ENCODE assay signal across 12 cellular contexts in genomic region chr7:8290645-8291308, GRCh38. TPM values are rescaled to one million over a fixed set of nuclear protein-coding genes. Genes with fewer than 3 reads are reported as not detected.
DNase-seq lines count a peak whose midpoint lies in the region; ATAC-seq and TF ChIP-seq lines count a peak whose summit lies in the region.
"Had no signal": no experiment of that assay in that cellular context is flagged by ENCODE, and none has a peak within 500 bp of the region (broad histone marks: within the 10 kb centered on the region; RNA-seq: fewer than 3 reads in every experiment).

No MANE protein-coding gene starts in this region.

- intact Hi-C loops in naive thymus-derived CD4-positive, alpha-beta T cell (cut with micrococcal nuclease): loop anchor here in 1 of 2 donors (10.0 kb wide), 2 partner anchors 526 to 866 kb away; no protein-coding TSS in a partner anchor

- no peak overlapping the region for H4K91ac ChIP-seq in neuronal stem cell (ENCODE audit: low read depth, low read length, poor library complexity)

- H3K14ac ChIP-seq in neuronal stem cell (ENCODE audit: low read length): no peak overlapping the region

- H3K9me3 Mint-ChIP-seq in WTC11: no peaks in the 10 kb centered on the region
- no peaks in the 10 kb centered on the region for H3K9me3 Mint-ChIP-seq in naive thymus-derived CD4-positive, alpha-beta T cell
- H3K9me3 Mint-ChIP-seq: immature natural killer cell had no signal

- TF ChIP-seq CTCF in WTC11 (IDR thresholded peaks at IDR 0.05): no peak

- H2AFZ ChIP-seq in neuronal stem cell (ENCODE audit: low read length): no peak overlapping the region

- H3K27me3 Mint-ChIP-seq in WTC11 (ENCODE audit: low read depth): no peaks in the 10 kb centered on the region; the same call in 1 of the 2 replicates
- H3K27me3 Mint-ChIP-seq in naive thymus-derived CD4-positive, alpha-beta T cell: peaks cover 0 to 27% (median 19%) of the 10 kb centered on the region in 5 donors

- CTCF ChIA-PET in WTC11 (lab: Charles Lee): interaction anchor here (1.7 to 2.5 kb wide), 2 partner anchors 11 to 13 kb away, joined by 3 to 14 read pairs; no protein-coding TSS in a partner anchor
- CTCF ChIA-PET in naive thymus-derived CD4-positive, alpha-beta T cell (lab: Charles Lee): no interaction called here

- H3K9ac ChIP-seq in neuronal stem cell (ENCODE audit: low read depth, low read length, poor library complexity): no peak overlapping the region

- H3K4ac ChIP-seq in neuronal stem cell (ENCODE audit: low read length): no peak overlapping the region

- no peaks in the 10 kb centered on the region for H3K36me3 Mint-ChIP-seq in WTC11
- no peaks in the 10 kb centered on the region for H3K36me3 Mint-ChIP-seq in naive thymus-derived CD4-positive, alpha-beta T cell
- H3K36me3 Mint-ChIP-seq: immature natural killer cell had no signal

- H2BK15ac ChIP-seq in neuronal stem cell (ENCODE audit: low read length): no peak overlapping the region

- no peaks in the 10 kb centered on the region for H3K79me1 ChIP-seq in neuronal stem cell (ENCODE audit: low read depth, low read length)

- H3K4me3 ChIP-seq in neuronal stem cell (ENCODE audit: low read length in 2 of 2): no peak overlapping the region
- no peak overlapping the region for H3K4me3 ChIP-seq in naive thymus-derived CD4-positive, alpha-beta T cell (ENCODE audit: low read length)

- no peak overlapping the region for H2BK5ac ChIP-seq in neuronal stem cell (ENCODE audit: low read length)

- H2BK12ac ChIP-seq in neuronal stem cell (ENCODE audit: low read length): no peak overlapping the region

- no peak overlapping the region for H3K27ac ChIP-seq in neuronal stem cell (replicated peaks; ENCODE audit: low read length)
- no peak overlapping the region for H3K27ac ChIP-seq in naive thymus-derived CD4-positive, alpha-beta T cell (ENCODE audit: low read depth, low read length)

- POLR2A ChIA-PET in WTC11 (lab: Charles Lee): no interaction called here
- POLR2A ChIA-PET in naive thymus-derived CD4-positive, alpha-beta T cell (lab: Charles Lee): no interaction called here

- no peak overlapping the region for H2BK120ac ChIP-seq in neuronal stem cell (ENCODE audit: low read depth, low read length)

- H3K27me3 ChIP-seq in neuronal stem cell (ENCODE audit: control insufficient read depth in 3 of 3, insufficient read depth in 3 of 3, low read depth in 1 of 3, low read length in 3 of 3): no peaks in the 10 kb centered on the region
- H3K27me3 ChIP-seq in naive thymus-derived CD4-positive, alpha-beta T cell (ENCODE audit: control insufficient read depth in 2 of 2, insufficient read depth in 2 of 2, low read length in 2 of 2): no peaks in the 10 kb centered on the region

- H3K4me3 Mint-ChIP-seq in WTC11: no peak overlapping the region
- no peak overlapping the region for H3K4me3 Mint-ChIP-seq in naive thymus-derived CD4-positive, alpha-beta T cell
- H3K4me3 Mint-ChIP-seq: immature natural killer cell, neural crest cell had no signal

- DNase-seq in HuH-7 (ENCODE audit: low spot score): peak; percentile 58
- DNase-seq in NCI-H2107 (lab: John Stamatoyannopoulos, UW): peak; percentile 86
- no peak for DNase-seq in WTC11 (ENCODE audit: low spot score)
- DNase-seq in renal cortical epithelial cell (ENCODE audit: low read depth): peak; percentile 26
- DNase-seq in neuronal stem cell (ENCODE audit: low spot score): no peak
- DNase-seq in HPDE6-E6E7 (ENCODE audit: extremely low spot score): no peak
- DNase-seq in naive thymus-derived CD4-positive, alpha-beta T cell: no peak
- DNase-seq: activated CD4-positive, alpha-beta T cell treated with anti-CD3 and anti-CD28 coated beads, Interleukin-2, amount 50 U/mL, for 1 hour; DMS79; immature natural killer cell had no signal

- H3K4me2 ChIP-seq in neuronal stem cell (ENCODE audit: insufficient read depth, low read length, poor library complexity, severe bottlenecking): no peak overlapping the region

- H3K27ac Mint-ChIP-seq in WTC11: no peak overlapping the region
- H3K27ac Mint-ChIP-seq in naive thymus-derived CD4-positive, alpha-beta T cell: no peak overlapping the region
- H3K27ac Mint-ChIP-seq: immature natural killer cell had no signal

- no peak overlapping the region for H4K8ac ChIP-seq in neuronal stem cell (ENCODE audit: low read depth, low read length)

- no peaks in the 10 kb centered on the region for H3K4me1 ChIP-seq in neuronal stem cell (ENCODE audit: control insufficient read depth in 2 of 2, insufficient read depth in 1 of 2, low read depth in 1 of 2, low read length in 2 of 2)
- H3K4me1 ChIP-seq in naive thymus-derived CD4-positive, alpha-beta T cell (ENCODE audit: control insufficient read depth in 2 of 2, insufficient read depth in 2 of 2, low read length in 2 of 2): no peaks in the 10 kb centered on the region

- H2AK5ac ChIP-seq in neuronal stem cell (ENCODE audit: low read depth, low read length): no peak overlapping the region

- H3K9me3 ChIP-seq in neuronal stem cell (replicated peaks in 1 of 2; ENCODE audit: control insufficient read depth in 2 of 2, insufficient read depth in 1 of 2, low read depth in 1 of 2, low read length in 2 of 2): no peaks in the 10 kb centered on the region
- no peaks in the 10 kb centered on the region for H3K9me3 ChIP-seq in naive thymus-derived CD4-positive, alpha-beta T cell (ENCODE audit: control insufficient read depth in 2 of 3, low read length in 3 of 3)

- H3K18ac ChIP-seq in neuronal stem cell (ENCODE audit: low read length): no peak overlapping the region

- no CpG with 5 or more reads among the region's 3 CpGs for WGBS in neuronal stem cell (ENCODE audit: extremely low coverage in 2 of 2, insufficient read length in 2 of 2, insufficient replicate concordance in 1 of 2), 2 donors

- no peaks in the 10 kb centered on the region for H3K36me3 ChIP-seq in neuronal stem cell (replicated peaks in 1 of 2; ENCODE audit: control insufficient read depth in 2 of 2, insufficient read depth in 2 of 2, low read length in 2 of 2)
- no peaks in the 10 kb centered on the region for H3K36me3 ChIP-seq in naive thymus-derived CD4-positive, alpha-beta T cell (ENCODE audit: control insufficient read depth in 2 of 3, insufficient read depth in 3 of 3, low read length in 3 of 3)

- peaks cover 69% of the 10 kb centered on the region for H3K4me1 Mint-ChIP-seq in WTC11
- peaks cover 0 to under 1% (median 0%) of the 10 kb centered on the region in 7 donors for H3K4me1 Mint-ChIP-seq in naive thymus-derived CD4-positive, alpha-beta T cell

- peak; percentile 66 for ATAC-seq in WTC11
- no peak for ATAC-seq in naive thymus-derived CD4-positive, alpha-beta T cell

- H3K23ac ChIP-seq in neuronal stem cell (ENCODE audit: low read depth, low read length, poor library complexity): no peak overlapping the region

TF ChIP-seq in WTC11, 78 proteins besides CTCF, POLR2A, EP300 and RAD21 (continues in another document):
- TF ChIP-seq ZNF396 (CRISPR knock-in tag; IDR thresholded peaks at IDR 0.05; ENCODE audit: borderline replicate concordance) (no peak), AR (CRISPR knock-in tag; IDR thresholded peaks at IDR 0.05) (no peak), ERG (CRISPR knock-in tag; IDR thresholded peaks at IDR 0.05) (no peak), NR2C2 (CRISPR knock-in tag; IDR thresholded peaks at IDR 0.05) (no peak), IRF2 (CRISPR knock-in tag; IDR thresholded peaks at IDR 0.05; ENCODE audit: borderline replicate concordance, low read depth) (no peak), FOXJ3 (CRISPR knock-in tag; IDR thresholded peaks at IDR 0.05; ENCODE audit: borderline replicate concordance) (no peak), ZNF232 (CRISPR knock-in tag; IDR thresholded peaks at IDR 0.05) (no peak)

RNA-seq across cellular contexts. Expression of gene ICA1, which starts 28.8 kb away (rescaled TPM):
- total RNA-seq in WTC11 (2021): 31.2 to 36.8 TPM (median 33.4 TPM) in 3 replicates
- total RNA-seq in renal cortical epithelial cell: 13.7 and 26.6 TPM in 2 replicates
- 6.6 TPM for polyA plus RNA-seq in neuronal stem cell (2013, experiment 1 of 2)
- polyA plus RNA-seq in neuronal stem cell (2013, experiment 2 of 2): 7.8 TPM
- 1 to 10 TPM in 3 of 5 experiments, under 1 TPM in 1, not detected in 1; 0.92 to 5.8 (median 3.4) TPM for total RNA-seq in naive thymus-derived CD4-positive, alpha-beta T cell
- under 1 TPM; 0.46 to 0.75 TPM for polyA plus RNA-seq in naive thymus-derived CD4-positive, alpha-beta T cell
- polyA plus RNA-seq: fibroblast of lung had no signal

Comparison
In these comparisons a context has a peak if more than half of its experiments do, and no peak if none do; other contexts are left out.
1. DNase-seq: peak in HuH-7 (single experiment), NCI-H2107 (single experiment) and renal cortical epithelial cell (single experiment); none in WTC11 (single experiment), neuronal stem cell (single experiment), HPDE6-E6E7 (single experiment) and naive thymus-derived CD4-positive, alpha-beta T cell (0 of 9).